In the genomic region with DNA sequence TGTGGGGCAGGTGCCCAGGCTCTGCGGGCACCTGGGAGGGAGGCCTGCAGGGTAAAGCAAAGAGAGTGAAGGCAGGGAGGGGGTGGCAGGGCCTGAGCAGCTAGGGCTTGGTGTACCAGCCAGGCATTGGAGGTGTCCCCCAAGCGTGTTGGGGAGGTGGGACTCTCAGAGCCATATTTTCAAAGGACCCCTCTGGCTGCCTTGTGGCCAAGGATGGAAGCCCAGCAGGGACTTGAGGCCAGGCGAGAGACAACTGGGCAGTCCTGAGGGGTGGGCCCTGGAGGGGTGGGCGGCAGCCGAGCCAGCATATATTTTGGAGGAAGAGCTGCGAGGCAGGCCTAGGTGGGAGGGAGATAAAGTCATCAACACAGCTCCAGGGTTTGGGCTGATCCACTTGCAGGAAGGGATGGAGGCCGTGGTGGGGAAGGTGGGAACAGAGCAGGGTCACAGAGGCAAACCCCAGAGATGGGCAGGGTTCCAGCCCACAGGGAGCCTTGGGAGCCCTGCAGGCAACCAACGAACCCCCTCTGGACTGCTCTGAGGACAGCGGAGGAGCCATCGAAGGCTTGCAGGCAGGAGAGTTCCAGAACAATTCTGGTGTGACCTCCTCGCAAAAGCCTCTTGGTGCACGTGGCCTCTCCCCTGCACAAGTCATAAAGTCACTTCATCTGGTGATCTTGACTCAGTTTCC, we compare ENCODE assay signal across 18 cellular contexts. TPM values are rescaled to one million over a fixed set of nuclear protein-coding genes. Genes with fewer than 3 reads are reported as not detected.
DNase-seq lines count a peak whose midpoint lies in the region; ATAC-seq, FAIRE-seq and TF ChIP-seq lines count a peak whose summit lies in the region.
"Had no signal": no experiment of that assay in that cellular context is flagged by ENCODE, and none has a peak within 500 bp of the region (broad histone marks: within the 10 kb centered on the region; RNA-seq: fewer than 3 reads in every experiment).

No MANE protein-coding gene starts in this region.

- TF ChIP-seq CTCF in IMR-90 (conservative IDR thresholded peaks at IDR 0.05; ENCODE audit: low read depth, low read length) = no peak
- no peak for TF ChIP-seq CTCF in chondrocyte (IDR thresholded peaks at IDR 0.05)
- no peak for TF ChIP-seq CTCF in nephron (IDR thresholded peaks at IDR 0.05; ENCODE audit: unreplicated experiment in 3 of 3)
- no peak for TF ChIP-seq CTCF in GM20000 (IDR thresholded peaks at IDR 0.05; ENCODE audit: extremely low read depth, missing control alignments)

- no peak overlapping the region for H4K5ac ChIP-seq in IMR-90 (ENCODE audit: low read depth, low read length)

- H3K4me1 ChIP-seq in IMR-90 (ENCODE audit: control insufficient read depth, insufficient read depth, low read length) (peaks cover 19% of the 10 kb centered on the region), stomach smooth muscle (ENCODE audit: control insufficient read depth, insufficient read depth, low read length) (peaks cover 56% of the 10 kb centered on the region)

- H3K23ac ChIP-seq in IMR-90 (ENCODE audit: low read depth, low read length) = no peak overlapping the region

- H2BK20ac ChIP-seq in IMR-90 (ENCODE audit: low read depth, low read length) = no peak overlapping the region

- H3K4ac ChIP-seq in IMR-90 (ENCODE audit: low read depth, low read length) = peak overlapping the region; percentile 21; the same call in 1 of the 2 replicates

- H3K27ac Mint-ChIP-seq in chondrocyte (ENCODE audit: unreplicated experiment) (peak overlapping the region; percentile 73), nephron (peak overlapping the region; percentile 29 to 56 (median 42))
- H3K27ac Mint-ChIP-seq: activated naive CD8-positive, alpha-beta T cell treated with anti-CD3 and anti-CD28 coated beads for 36 hours had no signal

- H3K9me3 ChIP-seq in IMR-90 (ENCODE audit: control insufficient read depth, insufficient read depth, low read length) (no peaks in the 10 kb centered on the region), stomach smooth muscle (ENCODE audit: control insufficient read depth in 2 of 2, low read length in 2 of 2) (no peaks in the 10 kb centered on the region)
- H3K9me3 ChIP-seq: SJCRH30 had no signal

- peak overlapping the region; percentile 43; the same call in 1 of the 2 replicates for H2BK120ac ChIP-seq in IMR-90 (ENCODE audit: low read depth, low read length)

- H3K9ac ChIP-seq in IMR-90 (ENCODE audit: low read depth, low read length) (no peak overlapping the region), stomach smooth muscle (ENCODE audit: low read length in 2 of 2) (no peak overlapping the region)

- no peak overlapping the region for H3K14ac ChIP-seq in IMR-90 (replicated peaks; ENCODE audit: low read depth, low read length)

- DNase-seq in IMR-90 (no peak), chondrocyte (ENCODE audit: low spot score) (peak; percentile 52), frontal cortex (ENCODE audit: low spot score in 2 of 2) (no peak), GM20000 (ENCODE audit: low spot score) (no peak), GM19238 (ENCODE audit: insufficient read length, low spot score) (no peak), NCI-H748 treated with DMSO at 0.1 percent for 48 hours (lab: John Stamatoyannopoulos, UW) (no peak)
- DNase-seq: activated CD4-positive, CD25-positive, alpha-beta regulatory T cell; activated CD8-positive, alpha-beta T cell treated with anti-CD3 and anti-CD28 coated beads, Interleukin-2, amount 10 ng/mL, durations not matched to agents 7 days and 5 days; activated naive CD8-positive, alpha-beta T cell treated with anti-CD3 and anti-CD28 coated beads for 36 hours; activated T-cell treated with anti-CD3 and anti-CD28 coated beads, Interleukin-2, amount 50 U/mL, for 48 hours; effector memory CD8-positive, alpha-beta T cell; left cardiac atrium; NCI-H187 treated with DMSO at 0.1 percent for 48 hours; stimulated activated naive CD4-positive, alpha-beta T cell treated with Interleukin-2 at 50 U/mL for 16 hours had no signal

- H3K27ac ChIP-seq in IMR-90 (ENCODE audit: insufficient read depth, low read length) (no peak overlapping the region), stomach smooth muscle (ENCODE audit: low read length) (peak overlapping the region; percentile 99)
- H3K27ac ChIP-seq: cardiac muscle cell had no signal

- no peak overlapping the region for H4K91ac ChIP-seq in IMR-90 (ENCODE audit: insufficient read depth, low read depth, low read length)

- no peaks in the 10 kb centered on the region for H3K27me3 ChIP-seq in IMR-90 (ENCODE audit: control insufficient read depth, insufficient read depth, low read length)
- no peaks in the 10 kb centered on the region for H3K27me3 ChIP-seq in stomach smooth muscle (ENCODE audit: control insufficient read depth in 1 of 2, insufficient read depth in 2 of 2, low read length in 2 of 2)
- H3K27me3 ChIP-seq: cardiac muscle cell, SJCRH30 had no signal

- no peak overlapping the region; a peak in 1 of 4 replicates for H4K8ac ChIP-seq in IMR-90 (ENCODE audit: low read depth in 2 of 2, low read length in 2 of 2)

- no peaks in the 10 kb centered on the region for H3K9me3 Mint-ChIP-seq in chondrocyte (ENCODE audit: low read depth)
- no peaks in the 10 kb centered on the region for H3K9me3 Mint-ChIP-seq in nephron
- H3K9me3 Mint-ChIP-seq: activated naive CD8-positive, alpha-beta T cell treated with anti-CD3 and anti-CD28 coated beads for 36 hours; effector memory CD8-positive, alpha-beta T cell had no signal

- H3K36me3 ChIP-seq in IMR-90 (ENCODE audit: control insufficient read depth, insufficient read depth, low read length) (no peaks in the 10 kb centered on the region), stomach smooth muscle (ENCODE audit: control insufficient read depth in 2 of 2, insufficient read depth in 2 of 2, low read length in 2 of 2) (no peaks in the 10 kb centered on the region)
- H3K36me3 ChIP-seq: cardiac muscle cell, SJCRH30 had no signal

- CTCF ChIA-PET in IMR-90 (lab: Yijun Ruan, JAX) = interaction anchor here (0.5 kb wide), 1 partner anchor 26 kb away, joined by 3 read pairs; no protein-coding TSS in a partner anchor

- peak overlapping the region; percentile 15; the same call in 1 of the 3 replicates for H2BK15ac ChIP-seq in IMR-90 (ENCODE audit: low read depth, low read length)

- peak overlapping the region; percentile 33 for H2AK5ac ChIP-seq in IMR-90 (ENCODE audit: low read depth, low read length)

- no peak for TF ChIP-seq POLR2A in IMR-90 (IDR thresholded peaks at IDR 0.05; ENCODE audit: low read depth, low read length)

- H3K4me3 ChIP-seq in IMR-90 (ENCODE audit: insufficient read depth, low read depth, low read length) (no peak overlapping the region), stomach smooth muscle (ENCODE audit: low read length in 2 of 2) (no peak overlapping the region)
- H3K4me3 ChIP-seq: cardiac muscle cell had no signal

- H3K9me1 ChIP-seq in IMR-90 (ENCODE audit: insufficient read depth, low read length) = 0 out of 2 replicates have a peak, but pooled peaks cover 18% of the 10 kb centered on the region

- H2BK5ac ChIP-seq in IMR-90 (ENCODE audit: low read depth, low read length, poor library complexity, severe bottlenecking) = no peak overlapping the region

- no peak overlapping the region for H3K56ac ChIP-seq in IMR-90 (ENCODE audit: extremely low read depth, insufficient read depth, low read length)

- H3K4me1 Mint-ChIP-seq in chondrocyte (ENCODE audit: low read depth) (peaks cover 64% of the 10 kb centered on the region), nephron (peaks cover 30% of the 10 kb centered on the region)
- H3K4me1 Mint-ChIP-seq: activated naive CD8-positive, alpha-beta T cell treated with anti-CD3 and anti-CD28 coated beads for 36 hours had no signal

- no peak overlapping the region; the same call in 1 of the 2 replicates for H3K18ac ChIP-seq in IMR-90 (ENCODE audit: low read depth, low read length)

- H3K4me3 Mint-ChIP-seq in chondrocyte (ENCODE audit: unreplicated experiment) = no peak overlapping the region
- no peak overlapping the region for H3K4me3 Mint-ChIP-seq in nephron
- H3K4me3 Mint-ChIP-seq: activated CD8-positive, alpha-beta T cell treated with anti-CD3 and anti-CD28 coated beads, Interleukin-2, amount 10 ng/mL, durations not matched to agents 7 days and 5 days; activated naive CD8-positive, alpha-beta T cell treated with anti-CD3 and anti-CD28 coated beads for 36 hours; effector memory CD8-positive, alpha-beta T cell had no signal

- H2AFZ ChIP-seq in IMR-90 (replicated peaks; ENCODE audit: low read length, poor library complexity) = peak overlapping the region; percentile 51

- WGBS in IMR-90 (ENCODE audit: extremely low coverage in 2 of 2, insufficient read length in 1 of 2), 2 experiments = 93% methylated on average over 7 of the region's 12 CpGs; no CpG with 5 or more reads in 1 of the 2 experiments

- FAIRE-seq in frontal cortex (lab: Jason Lieb, UNC) = no peak

- H3K36me3 Mint-ChIP-seq in chondrocyte (ENCODE audit: low read depth) (no peaks in the 10 kb centered on the region), nephron (ENCODE audit: low read depth) (no peaks in the 10 kb centered on the region)
- H3K36me3 Mint-ChIP-seq: activated naive CD8-positive, alpha-beta T cell treated with anti-CD3 and anti-CD28 coated beads for 36 hours had no signal

- no peak for ATAC-seq in IMR-90 (ENCODE audit: low read depth)
- ATAC-seq: activated CD8-positive, alpha-beta T cell treated with anti-CD3 and anti-CD28 coated beads, Interleukin-2, amount 10 ng/mL, durations not matched to agents 7 days and 5 days; effector memory CD8-positive, alpha-beta T cell; left cardiac atrium had no signal

- POLR2A ChIA-PET in IMR-90 (lab: Charles Lee; ENCODE audit: unreplicated experiment) = no interaction called here

- no TSS peak for BruUV-seq in IMR-90 (replicated peaks; lab: Mats Ljungman, UMichigan)

- H2AK9ac ChIP-seq in IMR-90 (replicated peaks; ENCODE audit: low read depth, low read length, poor library complexity) = peak overlapping the region; percentile 89

- H3K79me1 ChIP-seq in IMR-90 (ENCODE audit: low read depth in 1 of 2, low read length in 2 of 2) = no peaks in the 10 kb centered on the region; a peak in 1 of 4 replicates

- no peaks in the 10 kb centered on the region for H3K27me3 Mint-ChIP-seq in chondrocyte (ENCODE audit: low read depth)
- H3K27me3 Mint-ChIP-seq in nephron (ENCODE audit: low read depth) = peaks cover 4% of the 10 kb centered on the region
- H3K27me3 Mint-ChIP-seq: activated naive CD8-positive, alpha-beta T cell treated with anti-CD3 and anti-CD28 coated beads for 36 hours; effector memory CD8-positive, alpha-beta T cell had no signal

- H3K4me2 ChIP-seq in IMR-90 (ENCODE audit: low read depth, low read length) = no peak overlapping the region

- TF ChIP-seq RAD21 in IMR-90 (IDR thresholded peaks at IDR 0.05; ENCODE audit: low read length) = no peak

- intact Hi-C loops in IMR-90 (cut with micrococcal nuclease) = no loop called here

- dilution Hi-C loops in IMR-90 (cut with HindIII; ENCODE audit: low sequenced_read_pairs, unreplicated experiment) = no loop called here

- H4K20me1 ChIP-seq in IMR-90 (ENCODE audit: insufficient read depth, low read length) = no peaks in the 10 kb centered on the region

- in situ Hi-C loops in IMR-90 (cut with MboI; ENCODE audit: low sequenced_read_pairs) = no loop called here

RNA-seq across cellular contexts. Expression of gene DUSP1, which starts 35.7 kb away (rescaled TPM):
- total RNA-seq in IMR-90 (2012; rRNA removed) (304 and 320 TPM in 2 replicates), chondrocyte (91.5 to 171 TPM (median 150 TPM) in 3 replicates), frontal cortex (32.2 TPM)
- 467 and 674 TPM in 2 replicates for polyA plus RNA-seq in IMR-90 (2012; rRNA removed)
- polyA plus RNA-seq in IMR-90 (2012; cell fraction: cytosol; rRNA removed) = 405 and 1,457 TPM in 2 replicates
- 1,904 and 1,990 TPM in 2 replicates for polyA plus RNA-seq in IMR-90 (2012; cell fraction: nucleus; rRNA removed; ENCODE audit: low replicate concordance)
